Comparison of ENCODE assay signal across 10 cellular contexts in genomic region chrX:46179748-46180147, GRCh38.
DNase-seq lines count a peak whose midpoint lies in the region; ATAC-seq and FAIRE-seq lines count a peak whose summit lies in the region.
"Had no signal": no experiment of that assay in that cellular context is flagged by ENCODE, and none has a peak within 500 bp of the region (broad histone marks: within the 10 kb centered on the region; RNA-seq: fewer than 3 reads in every experiment).

No MANE protein-coding gene starts in this region.

- H3K18ac ChIP-seq in mesenchymal stem cell (ENCODE audit: low read depth in 1 of 2, low read length in 2 of 2): no peak overlapping the region

- H3K36me3 Mint-ChIP-seq in activated naive CD4-positive, alpha-beta T cell treated with anti-CD3 and anti-CD28 coated beads, Interleukin-2, amount 10 ng/mL, durations not matched to agents 7 days and 5 days: no peaks in the 10 kb centered on the region
- H3K36me3 Mint-ChIP-seq: natural killer cell treated with Interleukin-12 subunit alpha and Interleukin-12 subunit beta and Interleukin-15 and Interleukin-18, amount 100 ng/mL, for 72 hours had no signal

- H3K27me3 Mint-ChIP-seq in activated naive CD4-positive, alpha-beta T cell treated with anti-CD3 and anti-CD28 coated beads, Interleukin-2, amount 10 ng/mL, durations not matched to agents 7 days and 5 days: peaks cover 6% of the 10 kb centered on the region

- H3K9me3 ChIP-seq in GM23248 (ENCODE audit: low read depth) (no peaks in the 10 kb centered on the region), mesenchymal stem cell (ENCODE audit: control insufficient read depth, low read length) (no peaks in the 10 kb centered on the region)

- H2AFZ ChIP-seq in GM23248 (no peak overlapping the region), mesenchymal stem cell (ENCODE audit: low read depth, low read length) (no peak overlapping the region)

- H3K36me3 ChIP-seq in GM23248 (ENCODE audit: low read depth) (no peaks in the 10 kb centered on the region), mesenchymal stem cell (ENCODE audit: control insufficient read depth in 1 of 2, insufficient read depth in 2 of 2, low read depth in 1 of 2, low read length in 2 of 2) (no peaks in the 10 kb centered on the region)

- no peak overlapping the region for H3K14ac ChIP-seq in mesenchymal stem cell (ENCODE audit: low read length in 2 of 2)

- DNase-seq in GM23248 (no peak), NCI-H69 (lab: John Stamatoyannopoulos, UW) (peak; percentile 82), mesenchymal stem cell (no peak), HTR-8/SVneo (ENCODE audit: insufficient read length, low spot score) (no peak), CD1c-positive myeloid dendritic cell (ENCODE audit: extremely low spot score) (no peak), GM19240 (ENCODE audit: insufficient read length, low spot score) (no peak)
- no peak for DNase-seq in activated naive CD4-positive, alpha-beta T cell treated with anti-CD3 and anti-CD28 coated beads, Interleukin-2, amount 10 ng/mL, durations not matched to agents 7 days and 5 days

- CTCF ChIA-PET in activated naive CD4-positive, alpha-beta T cell treated with anti-CD3 and anti-CD28 coated beads, Interleukin-2, amount 10 ng/mL, durations not matched to agents 7 days and 5 days (lab: Charles Lee): no interaction called here

- H3K27me3 ChIP-seq in GM23248 (replicated peaks; ENCODE audit: insufficient read depth): no peaks in the 10 kb centered on the region
- H3K27me3 ChIP-seq in mesenchymal stem cell (ENCODE audit: control insufficient read depth in 1 of 2, insufficient read depth in 1 of 2, low read length in 2 of 2): peaks cover 0 to 8% of the 10 kb centered on the region in 2 experiments

- no peak overlapping the region for H4K91ac ChIP-seq in mesenchymal stem cell (ENCODE audit: low read length)

- no peak overlapping the region for H4K8ac ChIP-seq in mesenchymal stem cell (ENCODE audit: low read length)

- no peak overlapping the region for H2AK5ac ChIP-seq in mesenchymal stem cell (ENCODE audit: low read length, severe bottlenecking)

- peaks cover 2% of the 10 kb centered on the region for H3K4me1 Mint-ChIP-seq in activated naive CD4-positive, alpha-beta T cell treated with anti-CD3 and anti-CD28 coated beads, Interleukin-2, amount 10 ng/mL, durations not matched to agents 7 days and 5 days
- H3K4me1 Mint-ChIP-seq: central memory CD8-positive, alpha-beta T cell had no signal

- no peak overlapping the region for H3K4ac ChIP-seq in mesenchymal stem cell (ENCODE audit: low read depth in 1 of 2, low read length in 2 of 2)

- peak overlapping the region; percentile 20 for H3K4me2 ChIP-seq in GM23248 (ENCODE audit: unreplicated experiment)
- no peak overlapping the region for H3K4me2 ChIP-seq in mesenchymal stem cell (ENCODE audit: low read length, poor library complexity, severe bottlenecking)

- 85 to 90% methylated on average over 3 of the region's 3 CpGs for WGBS in GM23248 (ENCODE audit: low coverage in 1 of 2, low lambda C conversion rate in 2 of 2, missing lambda C conversion rate in 2 of 2), 2 experiments
- 83% methylated on average over 3 of the region's 3 CpGs for WGBS in mesenchymal stem cell

- H3K9ac ChIP-seq in GM23248 (peak overlapping the region; percentile 36), mesenchymal stem cell (ENCODE audit: low read length) (no peak overlapping the region)

- H2BK12ac ChIP-seq in mesenchymal stem cell (ENCODE audit: low read length in 2 of 2): no peak overlapping the region

- H3K4me3 ChIP-seq in GM23248 (no peak overlapping the region), mesenchymal stem cell (ENCODE audit: insufficient read depth in 1 of 2, low read depth in 1 of 2, low read length in 2 of 2) (no peak overlapping the region)

- H2BK120ac ChIP-seq in mesenchymal stem cell (ENCODE audit: low read depth, low read length): no peak overlapping the region

- no peaks in the 10 kb centered on the region for H3K9me3 Mint-ChIP-seq in activated naive CD4-positive, alpha-beta T cell treated with anti-CD3 and anti-CD28 coated beads, Interleukin-2, amount 10 ng/mL, durations not matched to agents 7 days and 5 days
- H3K9me3 Mint-ChIP-seq: central memory CD8-positive, alpha-beta T cell had no signal

- no peaks in the 10 kb centered on the region for H4K20me1 ChIP-seq in GM23248 (ENCODE audit: insufficient read depth)

- peak overlapping the region; percentile 69 for H2BK5ac ChIP-seq in mesenchymal stem cell (ENCODE audit: low read depth, low read length, poor library complexity, severe bottlenecking)

- no peak overlapping the region for H3K23ac ChIP-seq in mesenchymal stem cell (ENCODE audit: low read length in 2 of 2)

- H3F3A ChIP-seq in GM23248 (ENCODE audit: insufficient read depth): peaks cover 12% of the 10 kb centered on the region

- H3K79me1 ChIP-seq in mesenchymal stem cell (replicated peaks; ENCODE audit: low read length, poor library complexity, severe bottlenecking): no peaks in the 10 kb centered on the region

- FAIRE-seq in HTR-8/SVneo (lab: Jason Lieb, UNC): no peak

- H3K27ac ChIP-seq in GM23248 (peak overlapping the region; percentile 65), mesenchymal stem cell (ENCODE audit: low read length, poor library complexity, severe bottlenecking) (peak overlapping the region; percentile 54)

- H3K4me3 Mint-ChIP-seq in activated naive CD4-positive, alpha-beta T cell treated with anti-CD3 and anti-CD28 coated beads, Interleukin-2, amount 10 ng/mL, durations not matched to agents 7 days and 5 days: no peak overlapping the region
- H3K4me3 Mint-ChIP-seq: central memory CD8-positive, alpha-beta T cell; natural killer cell treated with Interleukin-12 subunit alpha and Interleukin-12 subunit beta and Interleukin-15 and Interleukin-18, amount 100 ng/mL, for 72 hours had no signal

- no peak overlapping the region for H3K27ac Mint-ChIP-seq in activated naive CD4-positive, alpha-beta T cell treated with anti-CD3 and anti-CD28 coated beads, Interleukin-2, amount 10 ng/mL, durations not matched to agents 7 days and 5 days
- H3K27ac Mint-ChIP-seq: natural killer cell treated with Interleukin-12 subunit alpha and Interleukin-12 subunit beta and Interleukin-15 and Interleukin-18, amount 100 ng/mL, for 72 hours had no signal

- peak; percentile 31 for ATAC-seq in GM18498 (IDR thresholded peaks at IDR 0.05; ENCODE audit: unreplicated experiment)

- no peaks in the 10 kb centered on the region for H3K9me2 ChIP-seq in GM23248 (ENCODE audit: insufficient read depth)

- H3K79me2 ChIP-seq in GM23248 (ENCODE audit: insufficient read depth): no peaks in the 10 kb centered on the region

- no peak overlapping the region for H2BK15ac ChIP-seq in mesenchymal stem cell (ENCODE audit: low read depth, poor library complexity, severe bottlenecking)

- in situ Hi-C loops in GM23248 (cut with MboI): no loop called here

- peaks cover 24% of the 10 kb centered on the region for H3K4me1 ChIP-seq in GM23248 (ENCODE audit: insufficient read depth)
- H3K4me1 ChIP-seq in mesenchymal stem cell (ENCODE audit: control insufficient read depth, insufficient read depth, low read depth, low read length): no peaks in the 10 kb centered on the region
